In genomic region chr5:72383280-72384205, GRCh38 we compare ENCODE assay signal across 14 cellular contexts.
DNase-seq lines count a peak whose midpoint lies in the region; ATAC-seq and TF ChIP-seq lines count a peak whose summit lies in the region.
"Had no signal": no experiment of that assay in that cellular context is flagged by ENCODE, and none has a peak within 500 bp of the region (broad histone marks: within the 10 kb centered on the region; RNA-seq: fewer than 3 reads in every experiment).

No MANE protein-coding gene starts in this region.

- H3K23ac ChIP-seq in trophoblast cell (ENCODE audit: low read length): no peak overlapping the region

- no peak overlapping the region for H2BK120ac ChIP-seq in trophoblast cell (ENCODE audit: insufficient read depth, low read length, poor library complexity)

- TF ChIP-seq POLR2A in erythroblast (IDR thresholded peaks at IDR 0.05; ENCODE audit: low read length): no peak

- H3K36me3 ChIP-seq in endodermal cell (ENCODE audit: control insufficient read depth, insufficient read depth, low read length) (no peaks in the 10 kb centered on the region), trophoblast cell (ENCODE audit: control insufficient read depth in 1 of 2, insufficient read depth in 2 of 2, low read length in 2 of 2) (no peaks in the 10 kb centered on the region)
- H3K36me3 ChIP-seq: pancreas had no signal

- H3K4me2 ChIP-seq in trophoblast cell (ENCODE audit: low read length): no peak overlapping the region

- peak; percentile 85 for DNase-seq in EL
- peak; percentile 84 for DNase-seq in NCI-H226
- peak; percentile 76 for DNase-seq in endodermal cell
- peak; percentile 96 to 98 for DNase-seq in trophoblast cell
- no peak for DNase-seq in NCI-H2196 treated with DMSO at 0.1 percent for 48 hours (lab: John Stamatoyannopoulos, UW; ENCODE audit: unreplicated experiment)
- no peak for DNase-seq in erythroblast (lab: John Stamatoyannopoulos, UW)
- DNase-seq: activated naive CD8-positive, alpha-beta T cell treated with anti-CD3 and anti-CD28 coated beads, Interleukin-2, amount 10 ng/mL, durations not matched to agents 7 days and 5 days; NCI-H1436; pancreas; SHP77 treated with DMSO at 0.1 percent for 48 hours; stimulated activated CD4-positive, alpha-beta T cell treated with anti-CD3 and anti-CD28 coated beads, Interleukin-1b, Interleukin-23, amount 100 ng/mL, for 48 hours had no signal

- no peak overlapping the region for H3K4me3 Mint-ChIP-seq in endodermal cell
- H3K4me3 Mint-ChIP-seq in activated T-helper 17 cell treated with anti-CD3 and anti-CD28 coated beads, Interleukin-2, amount 50 U/mL, for 72 hours: no peak overlapping the region
- H3K4me3 Mint-ChIP-seq: activated naive CD8-positive, alpha-beta T cell treated with anti-CD3 and anti-CD28 coated beads, Interleukin-2, amount 10 ng/mL, durations not matched to agents 7 days and 5 days had no signal

- H3K9ac ChIP-seq in endodermal cell (ENCODE audit: extremely low read depth, low read length, poor library complexity, severe bottlenecking): no peak overlapping the region
- no peak overlapping the region for H3K9ac ChIP-seq in trophoblast cell (ENCODE audit: low read length)

- no peak for TF ChIP-seq CTCF in endodermal cell (conservative IDR thresholded peaks at IDR 0.05)

- no peak for ATAC-seq in activated T-helper 17 cell treated with anti-CD3 and anti-CD28 coated beads, Interleukin-2, amount 50 U/mL, for 72 hours (replicated peaks)
- ATAC-seq in HG02852 (IDR thresholded peaks at IDR 0.05; ENCODE audit: unreplicated experiment): no peak
- ATAC-seq: pancreas had no signal

- H3K79me1 ChIP-seq in trophoblast cell (ENCODE audit: low read length): no peaks in the 10 kb centered on the region

- peaks cover 12% of the 10 kb centered on the region for H3K4me1 Mint-ChIP-seq in endodermal cell
- no peaks in the 10 kb centered on the region for H3K4me1 Mint-ChIP-seq in activated T-helper 17 cell treated with anti-CD3 and anti-CD28 coated beads, Interleukin-2, amount 50 U/mL, for 72 hours
- H3K4me1 Mint-ChIP-seq: activated naive CD8-positive, alpha-beta T cell treated with anti-CD3 and anti-CD28 coated beads, Interleukin-2, amount 10 ng/mL, durations not matched to agents 7 days and 5 days had no signal

- H3K4me3 ChIP-seq in endodermal cell (ENCODE audit: low read length) (no peak overlapping the region), trophoblast cell (ENCODE audit: low read depth, low read length) (no peak overlapping the region)
- H3K4me3 ChIP-seq: lung, pancreas had no signal

- no peaks in the 10 kb centered on the region for H3K36me3 Mint-ChIP-seq in endodermal cell (ENCODE audit: low read depth)
- no peaks in the 10 kb centered on the region for H3K36me3 Mint-ChIP-seq in activated T-helper 17 cell treated with anti-CD3 and anti-CD28 coated beads, Interleukin-2, amount 50 U/mL, for 72 hours (ENCODE audit: low read depth)
- H3K36me3 Mint-ChIP-seq: activated naive CD8-positive, alpha-beta T cell treated with anti-CD3 and anti-CD28 coated beads, Interleukin-2, amount 10 ng/mL, durations not matched to agents 7 days and 5 days had no signal

- H2AK5ac ChIP-seq in trophoblast cell (ENCODE audit: low read length): no peak overlapping the region

- no peak overlapping the region for H2BK12ac ChIP-seq in trophoblast cell (ENCODE audit: low read length)

- no peaks in the 10 kb centered on the region for H3K79me2 ChIP-seq in trophoblast cell (ENCODE audit: control insufficient read depth, insufficient read depth, low read length, poor library complexity)

- H3K4me1 ChIP-seq in endodermal cell (ENCODE audit: control insufficient read depth, insufficient read depth, low read length): peaks cover 10% of the 10 kb centered on the region
- H3K4me1 ChIP-seq in trophoblast cell (ENCODE audit: control insufficient read depth in 1 of 2, insufficient read depth in 2 of 2, low read length in 2 of 2): peaks cover 0 to 7% of the 10 kb centered on the region in 2 experiments
- H3K4me1 ChIP-seq: pancreas had no signal

- no peaks in the 10 kb centered on the region for H3K9me3 Mint-ChIP-seq in endodermal cell
- H3K9me3 Mint-ChIP-seq in activated T-helper 17 cell treated with anti-CD3 and anti-CD28 coated beads, Interleukin-2, amount 50 U/mL, for 72 hours: no peaks in the 10 kb centered on the region
- H3K9me3 Mint-ChIP-seq: activated naive CD8-positive, alpha-beta T cell treated with anti-CD3 and anti-CD28 coated beads, Interleukin-2, amount 10 ng/mL, durations not matched to agents 7 days and 5 days had no signal

- peaks cover 10% of the 10 kb centered on the region for H3K27me3 Mint-ChIP-seq in endodermal cell (ENCODE audit: insufficient read depth)
- H3K27me3 Mint-ChIP-seq in activated T-helper 17 cell treated with anti-CD3 and anti-CD28 coated beads, Interleukin-2, amount 50 U/mL, for 72 hours: peaks cover 12% of the 10 kb centered on the region

- no peak overlapping the region for H2AFZ ChIP-seq in trophoblast cell (ENCODE audit: insufficient read depth, low read length, poor library complexity)

- no peaks in the 10 kb centered on the region for H3K27me3 ChIP-seq in endodermal cell (ENCODE audit: control insufficient read depth, insufficient read depth, low read length, poor library complexity, severe bottlenecking)
- no peaks in the 10 kb centered on the region for H3K27me3 ChIP-seq in trophoblast cell (ENCODE audit: insufficient read depth, low read length)
- H3K27me3 ChIP-seq: pancreas had no signal

- H3K18ac ChIP-seq in trophoblast cell (ENCODE audit: low read length): no peak overlapping the region

- H3K27ac ChIP-seq in endodermal cell (ENCODE audit: low read depth, low read length) (no peak overlapping the region), trophoblast cell (ENCODE audit: low read depth, low read length) (no peak overlapping the region)
- H3K27ac ChIP-seq: pancreas had no signal

- H3K4ac ChIP-seq in trophoblast cell (ENCODE audit: low read depth, low read length): no peak overlapping the region

- H4K91ac ChIP-seq in trophoblast cell (ENCODE audit: low read depth, low read length): no peak overlapping the region

- WGBS in endodermal cell (ENCODE audit: insufficient coverage in 1 of 2, insufficient read length in 1 of 2), 2 experiments: 76 to 83% methylated on average over 6 to 9 of the region's 9 CpGs
- no CpG with 5 or more reads among the region's 9 CpGs for WGBS in trophoblast cell (ENCODE audit: extremely low coverage, insufficient coverage, insufficient read length)

- no peak overlapping the region for H3K14ac ChIP-seq in trophoblast cell (ENCODE audit: low read length)

- no peak overlapping the region for H2BK5ac ChIP-seq in trophoblast cell (ENCODE audit: low read depth, low read length, poor library complexity)

- no peak overlapping the region for H3K27ac Mint-ChIP-seq in endodermal cell
- no peak overlapping the region for H3K27ac Mint-ChIP-seq in activated T-helper 17 cell treated with anti-CD3 and anti-CD28 coated beads, Interleukin-2, amount 50 U/mL, for 72 hours
- H3K27ac Mint-ChIP-seq: activated naive CD8-positive, alpha-beta T cell treated with anti-CD3 and anti-CD28 coated beads, Interleukin-2, amount 10 ng/mL, durations not matched to agents 7 days and 5 days had no signal

- no peak overlapping the region for H4K8ac ChIP-seq in trophoblast cell (ENCODE audit: low read depth, low read length)

- H4K12ac ChIP-seq in trophoblast cell (ENCODE audit: low read depth, low read length): no peak overlapping the region

- no peaks in the 10 kb centered on the region for H3K9me3 ChIP-seq in endodermal cell (ENCODE audit: control insufficient read depth, low read length)
- peaks cover 2% of the 10 kb centered on the region for H3K9me3 ChIP-seq in trophoblast cell (ENCODE audit: insufficient read depth, low read depth, low read length)
- H3K9me3 ChIP-seq: pancreas had no signal

Comparison
In these comparisons a context has a peak if more than half of its experiments do, and no peak if none do; other contexts are left out.
1. DNase-seq: peak in EL (single experiment), NCI-H226 (single experiment), endodermal cell (single experiment) and trophoblast cell (2 of 2); none in NCI-H2196 treated with DMSO at 0.1 percent for 48 hours (single experiment) and erythroblast (0 of 2).